Comparison of ENCODE assay signal across 1 cellular context in genomic region chr13:83666126-83666525, GRCh38.
TF ChIP-seq lines count a peak whose summit lies in the region.

No MANE protein-coding gene starts in this region.

TF ChIP-seq in GM23338, 12 proteins besides CTCF, POLR2A, EP300 and RAD21 (continued from another document):
- TF ChIP-seq ZNF462 (CRISPR knock-in tag; IDR thresholded peaks at IDR 0.05) = no peak
- no peak for TF ChIP-seq NANOG (IDR thresholded peaks at IDR 0.05; ENCODE audit: borderline replicate concordance)
- TF ChIP-seq ZNF114 (CRISPR knock-in tag; IDR thresholded peaks at IDR 0.05) = no peak
- TF ChIP-seq EZH2phosphoT487 (IDR thresholded peaks at IDR 0.05; ENCODE audit: unreplicated experiment) = no peak
